In genomic region chr7:151247611-151248176, GRCh38 we compare ENCODE assay signal across 8 cellular contexts. TPM values are rescaled to one million over a fixed set of nuclear protein-coding genes. Genes with fewer than 3 reads are reported as not detected.
DNase-seq lines count a peak whose midpoint lies in the region; ATAC-seq lines count a peak whose summit lies in the region.

No MANE protein-coding gene starts in this region.

- ATAC-seq in HG02623 (IDR thresholded peaks at IDR 0.05; ENCODE audit: unreplicated experiment) (no peak), HG03095 (IDR thresholded peaks at IDR 0.05; ENCODE audit: unreplicated experiment) (no peak)

- in situ Hi-C loops in Caki2 (cut with HindIII; ENCODE audit: low pct_unique_long_range_greater_than_20kb, low sequenced_read_pairs) = no loop called here

- peak; percentile 49 for DNase-seq in Caki2 (ENCODE audit: low read depth)
- DNase-seq in RKO (ENCODE audit: low spot score) = peak; percentile 59
- DNase-seq in fibroblast of peridontal ligament (ENCODE audit: extremely low read depth) = peak; percentile 19
- DNase-seq in posterior vena cava (ENCODE audit: low spot score) = peak; percentile 80
- DNase-seq in T1000 (lab: John Stamatoyannopoulos, UW) = no peak
- no peak for DNase-seq in activated CD4-positive, alpha-beta T cell treated with anti-CD3 and anti-CD28 coated beads, Interleukin-2, amount 50 U/mL, for 1 hour

- intact Hi-C loops in posterior vena cava (cut with DNase I) = loop anchor here in 1 of 2 donors (10.0 kb wide), 1 partner anchor 57 kb away; no protein-coding TSS in a partner anchor

RNA-seq across cellular contexts. Expression of gene SMARCD3, which starts 0.8 kb away (rescaled TPM):
- total RNA-seq in Caki2 (2014; rRNA removed; shearing (Covaris generic); ENCODE audit: low replicate concordance) = 12.4 and 13.1 TPM in 2 replicates
- 10 to 100 TPM; 45.8 to 68.4 TPM for total RNA-seq in posterior vena cava

RNA-seq across cellular contexts. Expression of gene CHPF2, which starts 15.4 kb away (rescaled TPM):
- total RNA-seq in Caki2 (2014; rRNA removed; shearing (Covaris generic); ENCODE audit: low replicate concordance) = 27.5 and 38.2 TPM in 2 replicates
- 10 to 100 TPM; 37.5 to 40.7 TPM for total RNA-seq in posterior vena cava

RNA-seq across cellular contexts. Expression of gene ABCF2, which starts 20.7 kb away (rescaled TPM):
- 36.8 and 47.9 TPM in 2 replicates for total RNA-seq in Caki2 (2014; rRNA removed; shearing (Covaris generic); ENCODE audit: low replicate concordance)
- total RNA-seq in posterior vena cava = 10 to 100 TPM; 24.4 to 27.4 TPM

RNA-seq across cellular contexts. Expression of gene H2BK1, which starts 37.4 kb away (rescaled TPM):
- not detected in 2 replicates for total RNA-seq in Caki2 (2014; rRNA removed; shearing (Covaris generic); ENCODE audit: low replicate concordance)
- total RNA-seq in posterior vena cava = 1 to 10 TPM in 1 of 2 donors, not detected in 1; 1.1 TPM

Comparison
In these comparisons a context has a peak if more than half of its experiments do, and no peak if none do; other contexts are left out.
1. DNase-seq: peak in Caki2 (single experiment), RKO (single experiment), fibroblast of peridontal ligament (single experiment) and posterior vena cava (single experiment); none in T1000 (single experiment) and activated CD4-positive, alpha-beta T cell treated with anti-CD3 and anti-CD28 coated beads, Interleukin-2, amount 50 U/mL, for 1 hour (single experiment).